In the genomic region with DNA sequence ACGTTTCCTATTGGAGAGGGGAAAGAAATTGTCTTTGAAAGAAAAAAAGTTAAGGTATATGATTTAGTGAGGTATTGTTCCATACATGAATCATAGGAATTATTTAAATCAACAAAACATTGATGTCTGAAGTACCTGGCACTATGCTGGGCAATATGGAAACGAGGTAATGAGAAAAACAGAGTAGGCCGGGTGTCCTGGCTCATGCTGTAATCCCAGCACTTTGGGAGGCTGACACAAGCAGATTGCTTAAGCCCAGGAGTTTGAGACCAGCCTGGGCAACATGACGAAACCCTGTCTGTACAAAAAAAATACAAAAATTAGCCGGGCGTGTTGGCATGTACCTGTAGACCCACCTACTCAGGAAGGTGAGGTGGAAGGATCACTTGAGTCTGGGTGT, we compare ENCODE assay signal across 1 cellular context.
TF ChIP-seq lines count a peak whose summit lies in the region.

No MANE protein-coding gene starts in this region.

TF ChIP-seq in GM23338, 12 proteins besides CTCF, POLR2A, EP300 and RAD21 (continued from another document):
- TF ChIP-seq, protein P1, sequence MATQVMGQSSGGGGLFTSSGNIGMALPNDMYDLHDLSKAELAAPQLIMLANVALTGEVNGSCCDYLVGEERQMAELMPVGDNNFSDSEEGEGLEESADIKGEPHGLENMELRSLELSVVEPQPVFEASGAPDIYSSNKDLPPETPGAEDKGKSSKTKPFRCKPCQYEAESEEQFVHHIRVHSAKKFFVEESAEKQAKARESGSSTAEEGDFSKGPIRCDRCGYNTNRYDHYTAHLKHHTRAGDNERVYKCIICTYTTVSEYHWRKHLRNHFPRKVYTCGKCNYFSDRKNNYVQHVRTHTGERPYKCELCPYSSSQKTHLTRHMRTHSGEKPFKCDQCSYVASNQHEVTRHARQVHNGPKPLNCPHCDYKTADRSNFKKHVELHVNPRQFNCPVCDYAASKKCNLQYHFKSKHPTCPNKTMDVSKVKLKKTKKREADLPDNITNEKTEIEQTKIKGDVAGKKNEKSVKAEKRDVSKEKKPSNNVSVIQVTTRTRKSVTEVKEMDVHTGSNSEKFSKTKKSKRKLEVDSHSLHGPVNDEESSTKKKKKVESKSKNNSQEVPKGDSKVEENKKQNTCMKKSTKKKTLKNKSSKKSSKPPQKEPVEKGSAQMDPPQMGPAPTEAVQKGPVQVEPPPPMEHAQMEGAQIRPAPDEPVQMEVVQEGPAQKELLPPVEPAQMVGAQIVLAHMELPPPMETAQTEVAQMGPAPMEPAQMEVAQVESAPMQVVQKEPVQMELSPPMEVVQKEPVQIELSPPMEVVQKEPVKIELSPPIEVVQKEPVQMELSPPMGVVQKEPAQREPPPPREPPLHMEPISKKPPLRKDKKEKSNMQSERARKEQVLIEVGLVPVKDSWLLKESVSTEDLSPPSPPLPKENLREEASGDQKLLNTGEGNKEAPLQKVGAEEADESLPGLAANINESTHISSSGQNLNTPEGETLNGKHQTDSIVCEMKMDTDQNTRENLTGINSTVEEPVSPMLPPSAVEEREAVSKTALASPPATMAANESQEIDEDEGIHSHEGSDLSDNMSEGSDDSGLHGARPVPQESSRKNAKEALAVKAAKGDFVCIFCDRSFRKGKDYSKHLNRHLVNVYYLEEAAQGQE (IDR thresholded peaks at IDR 0.05; ENCODE audit: unreplicated experiment) = no peak
